Comparison of ENCODE assay signal across 8 cellular contexts in genomic region chr22:43955883-43956286, GRCh38. TPM values are rescaled to one million over a fixed set of nuclear protein-coding genes. Genes with fewer than 3 reads are reported as not detected.
DNase-seq lines count a peak whose midpoint lies in the region; TF ChIP-seq lines count a peak whose summit lies in the region.

No MANE protein-coding gene starts in this region.

- H3K4me2 ChIP-seq in GM23248 (ENCODE audit: unreplicated experiment) (peak overlapping the region; percentile 84), parathyroid adenoma (ENCODE audit: low read length) (peak overlapping the region; percentile 99)

- no peaks in the 10 kb centered on the region for H3K9me3 ChIP-seq in GM23248 (ENCODE audit: low read depth)
- H3K9me3 ChIP-seq in SJSA1 (replicated peaks) = no peaks in the 10 kb centered on the region
- H3K9me3 ChIP-seq in esophagus (ENCODE audit: control insufficient read depth in 2 of 2, insufficient read depth in 1 of 2, low read depth in 1 of 2, low read length in 1 of 2) = no peaks in the 10 kb centered on the region
- no peaks in the 10 kb centered on the region for H3K9me3 ChIP-seq in parathyroid adenoma (ENCODE audit: control insufficient read depth, low read length)

- no peaks in the 10 kb centered on the region for H3K36me3 ChIP-seq in BJ (ENCODE audit: control insufficient read depth, insufficient read depth, low read length)
- H3K36me3 ChIP-seq in GM23248 (ENCODE audit: low read depth) = no peaks in the 10 kb centered on the region
- H3K36me3 ChIP-seq in SJSA1 = peaks cover 3% of the 10 kb centered on the region; the same call in 1 of the 2 replicates
- peaks cover 0 to 2% of the 10 kb centered on the region in 2 donors for H3K36me3 ChIP-seq in esophagus (ENCODE audit: control insufficient read depth in 2 of 2, insufficient read depth in 2 of 2, low read length in 1 of 2)
- no peaks in the 10 kb centered on the region for H3K36me3 ChIP-seq in parathyroid adenoma (ENCODE audit: control insufficient read depth, insufficient read depth, low read length)

- peak overlapping the region; percentile 89 for H3K9ac ChIP-seq in GM23248
- no peak overlapping the region for H3K9ac ChIP-seq in parathyroid adenoma

- peak overlapping the region; percentile 78 for H2AFZ ChIP-seq in GM23248
- peak overlapping the region; percentile 86 for H2AFZ ChIP-seq in parathyroid adenoma

- H3K79me2 ChIP-seq in GM23248 (ENCODE audit: insufficient read depth) = peaks cover 63% of the 10 kb centered on the region
- peaks cover 13% of the 10 kb centered on the region for H3K79me2 ChIP-seq in parathyroid adenoma

- no peaks in the 10 kb centered on the region for H3K9me2 ChIP-seq in GM23248 (ENCODE audit: insufficient read depth)

- H3F3A ChIP-seq in GM23248 (ENCODE audit: insufficient read depth) = peaks cover 17% of the 10 kb centered on the region; the same call in 1 of the 2 replicates

- in situ Hi-C loops in GM23248 (cut with MboI) = no loop called here

- POLR2A ChIA-PET in BJ (lab: Charles Lee) = no interaction called here

- no peak for TF ChIP-seq CTCF in BJ (IDR thresholded peaks at IDR 0.05; ENCODE audit: insufficient read depth, low read depth, low read length)
- no peak for TF ChIP-seq CTCF in parathyroid adenoma (IDR thresholded peaks at IDR 0.05)

- H3K27ac ChIP-seq in GM23248 (peak overlapping the region; percentile 83), SJSA1 (peak overlapping the region; percentile 45; the same call in 1 of the 2 replicates), esophagus (ENCODE audit: low read depth in 2 of 2, low read length in 1 of 2) (peak overlapping the region; percentile 60 to 85), parathyroid adenoma (peak overlapping the region; percentile 67)

- DNase-seq in BJ (ENCODE audit: low read depth) (no peak), GM23248 (peak; percentile 57), SJSA1 (ENCODE audit: low read depth in 1 of 2, low spot score in 2 of 2) (no peak), AG08396 (ENCODE audit: low spot score) (no peak), globus pallidus (ENCODE audit: low spot score) (no peak)
- no peak for DNase-seq in effector CD8-positive, alpha-beta T cell (lab: John Stamatoyannopoulos, UW)

- CTCF ChIA-PET in BJ (lab: Yijun Ruan, JAX) = interaction anchor here (1.0 kb wide), 1 partner anchor 71 kb away, joined by 3 read pairs; no protein-coding TSS in a partner anchor

- H3K4me3 ChIP-seq in BJ (ENCODE audit: low read depth, low read length) (peak overlapping the region; percentile 83), GM23248 (peak overlapping the region; percentile 88), SJSA1 (peak overlapping the region; percentile 77), esophagus (ENCODE audit: low read depth in 1 of 2, low read length in 2 of 2) (peak overlapping the region; percentile 65 to 92), parathyroid adenoma (ENCODE audit: low read depth, low read length) (peak overlapping the region; percentile 91)

- no peaks in the 10 kb centered on the region for H3K27me3 ChIP-seq in BJ (ENCODE audit: control insufficient read depth, insufficient read depth, low read length)
- no peaks in the 10 kb centered on the region for H3K27me3 ChIP-seq in GM23248 (replicated peaks; ENCODE audit: insufficient read depth)
- H3K27me3 ChIP-seq in SJSA1 (replicated peaks) = no peaks in the 10 kb centered on the region
- no peaks in the 10 kb centered on the region for H3K27me3 ChIP-seq in esophagus (ENCODE audit: control insufficient read depth in 1 of 2, insufficient read depth in 2 of 2, low read length in 2 of 2)
- H3K27me3 ChIP-seq in parathyroid adenoma (ENCODE audit: control insufficient read depth, insufficient read depth, low read length) = no peaks in the 10 kb centered on the region

- H3K4me1 ChIP-seq in GM23248 (ENCODE audit: insufficient read depth) (peaks cover 10% of the 10 kb centered on the region), SJSA1 (replicated peaks) (peaks cover 12% of the 10 kb centered on the region), esophagus (ENCODE audit: control insufficient read depth in 2 of 2, insufficient read depth in 2 of 2, low read length in 1 of 2) (peaks cover 4 to 5% of the 10 kb centered on the region in 2 donors), parathyroid adenoma (peaks cover 4% of the 10 kb centered on the region)

- 0 out of 2 replicates have a peak, but pooled peaks cover under 1% of the 10 kb centered on the region for H4K20me1 ChIP-seq in GM23248 (ENCODE audit: insufficient read depth)

- WGBS in GM23248 (ENCODE audit: low coverage in 1 of 2, low lambda C conversion rate in 2 of 2, missing lambda C conversion rate in 2 of 2), 2 experiments = 3 to 6% methylated on average over 8 of the region's 8 CpGs
- 2 to 4% methylated on average over 8 of the region's 8 CpGs for WGBS in esophagus, 2 donors

RNA-seq across cellular contexts. Expression of gene SAMM50, which starts 0.6 kb away (rescaled TPM):
- polyA plus RNA-seq in BJ (2011; rRNA removed) = 40.7 and 50.6 TPM in 2 replicates
- polyA minus RNA-seq in BJ (2011; rRNA and poly(A)+ RNA removed) = 16.2 and 27.6 TPM in 2 replicates
- total RNA-seq in GM23248 (2014; rRNA removed; shearing (Covaris generic)) = 37.8 and 48.3 TPM in 2 replicates
- polyA plus RNA-seq in GM23248 (2016; fragmentation: Nextera tagmentation; extraction: Ambion mirVana) = 73.7 and 73.8 TPM in 2 replicates
- 39.8 and 46.3 TPM in 2 replicates for total RNA-seq in SJSA1 (2014; rRNA removed; shearing (Covaris generic))
- polyA plus RNA-seq in esophagus = 10 to 100 TPM in 1 of 2 donors, 1 to 10 TPM in 1; 8.6 to 28.9 TPM

RNA-seq across cellular contexts. Expression of gene PNPLA3, which starts 32.3 kb away (rescaled TPM):
- polyA plus RNA-seq in BJ (2011; rRNA removed) (3.4 and 4.8 TPM in 2 replicates), GM23248 (2016; fragmentation: Nextera tagmentation; extraction: Ambion mirVana) (1.2 and 1.4 TPM in 2 replicates), esophagus (under 1 TPM; 0.19 to 0.41 TPM)
- 3.6 and 7.0 TPM in 2 replicates for polyA minus RNA-seq in BJ (2011; rRNA and poly(A)+ RNA removed)
- 0.13 and 0.54 TPM in 2 replicates for total RNA-seq in GM23248 (2014; rRNA removed; shearing (Covaris generic))
- total RNA-seq in SJSA1 (2014; rRNA removed; shearing (Covaris generic)) = 2.9 and 14.1 TPM in 2 replicates
